8 cellular contexts compared by ENCODE assay signal in the genomic region with DNA sequence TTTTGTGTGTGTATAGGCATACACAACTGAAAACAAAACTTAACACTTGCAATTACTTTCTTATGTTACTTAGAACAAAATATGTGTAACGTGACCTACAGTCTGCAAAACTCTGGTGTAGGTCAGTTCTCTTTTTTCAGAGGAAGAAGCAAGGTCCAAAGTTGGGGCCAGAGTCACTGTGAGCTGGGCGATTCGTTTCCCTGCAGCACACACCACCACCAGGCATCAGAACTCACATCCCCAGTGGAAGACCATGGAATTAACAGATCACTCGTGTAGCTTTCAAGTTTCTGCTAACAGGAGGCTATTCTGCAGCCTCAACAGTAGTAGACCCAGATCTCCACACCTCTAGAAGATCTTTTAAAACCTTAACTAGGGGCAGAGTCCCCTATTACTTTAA. TPM values are rescaled to one million over a fixed set of nuclear protein-coding genes. Genes with fewer than 3 reads are reported as not detected.
DNase-seq lines count a peak whose midpoint lies in the region; ATAC-seq and TF ChIP-seq lines count a peak whose summit lies in the region.

No MANE protein-coding gene starts in this region.

- peak overlapping the region; percentile 62 for H3K27ac ChIP-seq in CD4-positive, CD25-positive, alpha-beta regulatory T cell (ENCODE audit: insufficient read depth, low read length, poor library complexity, severe bottlenecking)
- H3K27ac ChIP-seq in SU-DHL-6 (ENCODE audit: low read depth, low read length), result 0 out of 2 replicates have a peak overlapping the region, but pooled peaks have one; percentile 13

- no peaks in the 10 kb centered on the region for H3F3A ChIP-seq in SU-DHL-6 (ENCODE audit: insufficient read depth)

- H3K36me3 ChIP-seq in CD4-positive, CD25-positive, alpha-beta regulatory T cell (ENCODE audit: control insufficient read depth, insufficient read depth, low read length), result peaks cover 8% of the 10 kb centered on the region
- H3K36me3 ChIP-seq in SU-DHL-6 (ENCODE audit: low read length), result no peaks in the 10 kb centered on the region

- no peaks in the 10 kb centered on the region for H3K27me3 Mint-ChIP-seq in CD4-positive, CD25-positive, alpha-beta regulatory T cell
- no peaks in the 10 kb centered on the region for H3K27me3 Mint-ChIP-seq in osteocyte (ENCODE audit: unreplicated experiment)

- no peaks in the 10 kb centered on the region for H3K36me3 Mint-ChIP-seq in CD4-positive, CD25-positive, alpha-beta regulatory T cell
- peaks cover 10% of the 10 kb centered on the region for H3K36me3 Mint-ChIP-seq in osteocyte (ENCODE audit: unreplicated experiment)

- no peaks in the 10 kb centered on the region for H3K27me3 ChIP-seq in CD4-positive, CD25-positive, alpha-beta regulatory T cell (ENCODE audit: control insufficient read depth, insufficient read depth, low read length)
- no peaks in the 10 kb centered on the region for H3K27me3 ChIP-seq in SU-DHL-6 (ENCODE audit: low read length)

- no peaks in the 10 kb centered on the region for H3K9me2 ChIP-seq in SU-DHL-6 (replicated peaks; ENCODE audit: insufficient read depth, low read length)

- no peak overlapping the region for H2AFZ ChIP-seq in SU-DHL-6 (ENCODE audit: low read depth, low read length, severe bottlenecking)

- 0 out of 2 replicates have a peak overlapping the region, but pooled peaks have one; percentile 13 for H3K9ac ChIP-seq in SU-DHL-6 (ENCODE audit: low read length)

- H3K9me3 ChIP-seq in CD4-positive, CD25-positive, alpha-beta regulatory T cell (ENCODE audit: control insufficient read depth in 2 of 2, low read length in 2 of 2), result no peaks in the 10 kb centered on the region
- H3K9me3 ChIP-seq in SU-DHL-6 (ENCODE audit: insufficient read depth, low read length), result no peaks in the 10 kb centered on the region

- no peak overlapping the region for H3K4me2 ChIP-seq in SU-DHL-6 (ENCODE audit: low read depth, low read length, poor library complexity, severe bottlenecking)

- H3K4me3 ChIP-seq in CD4-positive, CD25-positive, alpha-beta regulatory T cell (ENCODE audit: low read depth, low read length), result peak overlapping the region; percentile 49
- H3K4me3 ChIP-seq in SU-DHL-6 (ENCODE audit: insufficient read depth, low read length, poor library complexity, severe bottlenecking) (no peak overlapping the region), fibroblast of the aortic adventitia (ENCODE audit: low read depth, low read length) (no peak overlapping the region)

- DNase-seq in CD4-positive, CD25-positive, alpha-beta regulatory T cell, result no peak
- no peak for DNase-seq in fibroblast of the aortic adventitia (ENCODE audit: low read depth)
- no peak for DNase-seq in osteocyte (ENCODE audit: extremely low spot score, unreplicated experiment)
- no peak for DNase-seq in KBM-7

- no peak for ATAC-seq in CD4-positive, CD25-positive, alpha-beta regulatory T cell (ENCODE audit: low read depth in 2 of 2)
- ATAC-seq in GM19023 (IDR thresholded peaks at IDR 0.05; ENCODE audit: unreplicated experiment), result no peak
- no peak for ATAC-seq in GM21390 (IDR thresholded peaks at IDR 0.05; ENCODE audit: unreplicated experiment)
- ATAC-seq in GM19328 (IDR thresholded peaks at IDR 0.05; ENCODE audit: unreplicated experiment), result no peak

- in situ Hi-C loops in KBM-7 (cut with MboI; ENCODE audit: low pct_unique_long_range_greater_than_20kb, low sequenced_read_pairs), result no loop called here

- H4K20me1 ChIP-seq in SU-DHL-6 (ENCODE audit: low read depth, low read length), result peaks cover 55% of the 10 kb centered on the region

- peak overlapping the region; percentile 28 to 85 (median 76) for H3K4me3 Mint-ChIP-seq in CD4-positive, CD25-positive, alpha-beta regulatory T cell
- no peak overlapping the region for H3K4me3 Mint-ChIP-seq in osteocyte (ENCODE audit: unreplicated experiment)

- peaks cover 90% of the 10 kb centered on the region for H3K4me1 ChIP-seq in CD4-positive, CD25-positive, alpha-beta regulatory T cell (ENCODE audit: control insufficient read depth, insufficient read depth, low read length, poor library complexity, severe bottlenecking)

- TF ChIP-seq CTCF in SU-DHL-6 (IDR thresholded peaks at IDR 0.05; ENCODE audit: insufficient read depth, low read length, poor library complexity, severe bottlenecking) (no peak), fibroblast of the aortic adventitia (IDR thresholded peaks at IDR 0.05; ENCODE audit: insufficient read depth, low read length) (peak; percentile 17), osteocyte (IDR thresholded peaks at IDR 0.05) (no peak)

- peaks cover 31 to 99% (median 71%) of the 10 kb centered on the region in 4 donors for H3K4me1 Mint-ChIP-seq in CD4-positive, CD25-positive, alpha-beta regulatory T cell
- peaks cover 62% of the 10 kb centered on the region for H3K4me1 Mint-ChIP-seq in osteocyte (ENCODE audit: unreplicated experiment)

- H3K27ac Mint-ChIP-seq in CD4-positive, CD25-positive, alpha-beta regulatory T cell, result peak overlapping the region; percentile 74 to 93 (median 89)
- H3K27ac Mint-ChIP-seq in osteocyte (ENCODE audit: unreplicated experiment), result peak overlapping the region; percentile 70

- H3K9me3 Mint-ChIP-seq in CD4-positive, CD25-positive, alpha-beta regulatory T cell, result peaks cover 0 to 1% (median 0%) of the 10 kb centered on the region in 7 donors
- H3K9me3 Mint-ChIP-seq in osteocyte (ENCODE audit: unreplicated experiment), result no peaks in the 10 kb centered on the region

- peaks cover 100% of the 10 kb centered on the region for H3K79me2 ChIP-seq in SU-DHL-6 (ENCODE audit: insufficient read depth, low read length)

RNA-seq across cellular contexts. Expression of a gene that starts 25.8 kb away (rescaled TPM):
- 89.4 TPM for total RNA-seq in CD4-positive, CD25-positive, alpha-beta regulatory T cell
- polyA plus RNA-seq in CD4-positive, CD25-positive, alpha-beta regulatory T cell, result 100 to 1,000 TPM in 1 of 4 donors, 10 to 100 TPM in 3; 71.4 to 104 (median 88.0) TPM
- total RNA-seq in fibroblast of the aortic adventitia (ENCODE audit: low replicate concordance) (41.0 and 123 TPM in 2 replicates), osteocyte (155 and 159 TPM in 2 replicates)
